26 cellular contexts compared by ENCODE assay signal in the genomic region with DNA sequence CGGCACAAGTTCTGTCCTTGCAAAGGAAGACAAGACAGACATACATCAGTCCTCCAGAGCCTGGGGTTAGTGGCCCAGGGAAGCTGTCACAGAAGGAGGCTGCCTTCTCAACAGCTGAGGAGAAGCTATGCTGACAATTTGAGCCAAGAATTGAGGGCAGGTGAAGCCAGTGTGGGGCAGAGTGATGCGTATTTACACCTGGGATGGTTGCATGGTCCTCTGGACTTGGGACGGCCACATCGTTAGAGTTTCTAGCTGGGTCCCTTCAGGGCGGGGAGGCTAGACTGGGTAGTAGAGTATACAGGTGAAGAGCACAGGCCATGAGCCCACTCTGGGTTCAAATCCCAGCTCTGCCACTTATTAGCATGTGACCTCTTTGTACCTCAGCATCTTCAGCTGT. TPM values are rescaled to one million over a fixed set of nuclear protein-coding genes. Genes with fewer than 3 reads are reported as not detected.
"Had no signal": no experiment of that assay in that cellular context is flagged by ENCODE, and none has a peak within 500 bp of the region (broad histone marks: within the 10 kb centered on the region; RNA-seq: fewer than 3 reads in every experiment).

No MANE protein-coding gene starts in this region.

- H3K27ac ChIP-seq: dorsolateral prefrontal cortex, heart right ventricle, neural progenitor cell, psoas muscle, right lobe of liver had no signal

- H3K4me3 ChIP-seq: dorsolateral prefrontal cortex, heart right ventricle, lung, neural progenitor cell, psoas muscle, right lobe of liver, tibial nerve had no signal

- H3K4me3 Mint-ChIP-seq: neural progenitor cell; stimulated activated effector memory CD8-positive, alpha-beta T cell treated with anti-CD3 and anti-CD28 coated beads, Interleukin-12 subunit alpha, Interleukin-12 subunit beta, amount 100 ng/mL, for 72 hours had no signal

- DNase-seq: cortex of kidney; effector CD8-positive, alpha-beta T cell; mesenchymal stem cell; naive thymus-derived CD4-positive, alpha-beta T cell; psoas muscle; retina; stimulated activated CD4-positive, alpha-beta T cell treated with anti-CD3 and anti-CD28 coated beads, Interleukin-4, amount 100 ng/mL, for 1 hour; stimulated activated CD8-positive, alpha-beta memory T cell treated with anti-CD3 and anti-CD28 coated beads, Interleukin-4, amount 100 ng/mL, for 48 hours; stimulated activated naive CD8-positive, alpha-beta T cell treated with anti-CD3 and anti-CD28 coated beads, Interleukin-15, Interleukin-2, amounts not matched to agents 100 U/mL and 50 U/mL, for 24 hours had no signal

- H3K27me3 ChIP-seq: neural progenitor cell, right lobe of liver had no signal

- H3K36me3 ChIP-seq: heart right ventricle, neural progenitor cell, right lobe of liver, tibial nerve had no signal

- ATAC-seq: esophagus mucosa; psoas muscle; stimulated activated effector memory CD8-positive, alpha-beta T cell treated with anti-CD3 and anti-CD28 coated beads, Interleukin-12 subunit alpha, Interleukin-12 subunit beta, amount 100 ng/mL, for 72 hours; stimulated activated naive CD8-positive, alpha-beta T cell treated with anti-CD3 and anti-CD28 coated beads, Interleukin-15, Interleukin-2, amounts not matched to agents 100 U/mL and 50 U/mL, for 24 hours had no signal

- H3K9me3 Mint-ChIP-seq: neural progenitor cell; stimulated activated effector memory CD8-positive, alpha-beta T cell treated with anti-CD3 and anti-CD28 coated beads, Interleukin-12 subunit alpha, Interleukin-12 subunit beta, amount 100 ng/mL, for 72 hours had no signal

- H3K27ac Mint-ChIP-seq: neural progenitor cell; stimulated activated effector memory CD8-positive, alpha-beta T cell treated with anti-CD3 and anti-CD28 coated beads, Interleukin-12 subunit alpha, Interleukin-12 subunit beta, amount 100 ng/mL, for 72 hours had no signal

- H3K36me3 Mint-ChIP-seq: naive thymus-derived CD4-positive, alpha-beta T cell; neural progenitor cell; stimulated activated effector memory CD8-positive, alpha-beta T cell treated with anti-CD3 and anti-CD28 coated beads, Interleukin-12 subunit alpha, Interleukin-12 subunit beta, amount 100 ng/mL, for 72 hours had no signal

- H3K9me3 ChIP-seq: heart right ventricle, psoas muscle, right lobe of liver, tibial nerve had no signal

- H3K4me1 ChIP-seq: neural progenitor cell, psoas muscle had no signal

RNA-seq across cellular contexts. Expression of gene KRT85, which starts 16.5 kb away (rescaled TPM):
- total RNA-seq: chondrocyte; dorsolateral prefrontal cortex; esophagus mucosa; fibroblast of lung; frontal cortex; glomerular endothelial cell; heart right ventricle; left ventricle myocardium superior; lung; mononuclear cell; naive thymus-derived CD4-positive, alpha-beta T cell; occipital lobe; psoas muscle; right lobe of liver; temporal lobe; tibial nerve; ureter had no signal

RNA-seq across cellular contexts. Expression of gene KRT83, which starts 29.6 kb away (rescaled TPM):
- total RNA-seq: chondrocyte; esophagus mucosa; fibroblast of lung; frontal cortex; glomerular endothelial cell; heart right ventricle; left ventricle myocardium superior; lung; mononuclear cell; naive thymus-derived CD4-positive, alpha-beta T cell; occipital lobe; psoas muscle; right lobe of liver; temporal lobe; tibial nerve; ureter had no signal

RNA-seq across cellular contexts. Expression of gene KRT84, which starts 34.7 kb away (rescaled TPM):
- total RNA-seq: chondrocyte; esophagus mucosa; fibroblast of lung; frontal cortex; glomerular endothelial cell; heart right ventricle; left ventricle myocardium superior; lung; mononuclear cell; naive thymus-derived CD4-positive, alpha-beta T cell; occipital lobe; psoas muscle; right lobe of liver; temporal lobe; tibial nerve; ureter had no signal

RNA-seq across cellular contexts. Expression of gene KRT82, which starts 55.3 kb away (rescaled TPM):
- total RNA-seq: chondrocyte; esophagus mucosa; fibroblast of lung; frontal cortex; glomerular endothelial cell; heart right ventricle; left ventricle myocardium superior; lung; mononuclear cell; naive thymus-derived CD4-positive, alpha-beta T cell; occipital lobe; psoas muscle; right lobe of liver; temporal lobe; tibial nerve; ureter had no signal

RNA-seq across cellular contexts. Expression of gene KRT81, which starts 59.5 kb away (rescaled TPM):
- total RNA-seq: esophagus mucosa, fibroblast of lung, frontal cortex, glomerular endothelial cell, heart right ventricle, left ventricle myocardium superior, mononuclear cell, occipital lobe, psoas muscle, temporal lobe, tibial nerve, ureter had no signal
